Comparison of ENCODE assay signal across 1 cellular context in genomic region chr1:26938004-26938658, GRCh38.
TF ChIP-seq lines count a peak whose summit lies in the region.

No MANE protein-coding gene starts in this region.

TF ChIP-seq in HepG2, 621 proteins besides CTCF, POLR2A, EP300 and RAD21 (continued from another document and continues in another):
- TF ChIP-seq NR3C1 (CRISPR knock-in tag; IDR thresholded peaks at IDR 0.05) (no peak), ZNF414 (CRISPR knock-in tag; IDR thresholded peaks at IDR 0.05) (no peak; the same call in 1 of the 2 replicates), SPEN (CRISPR knock-in tag; IDR thresholded peaks at IDR 0.05; ENCODE audit: low read depth) (peak; percentile 93), ZHX1 (CRISPR knock-in tag; IDR thresholded peaks at IDR 0.05; ENCODE audit: low read depth) (peak; percentile 75; the same call in 1 of the 2 replicates), PATZ1 (CRISPR knock-in tag; IDR thresholded peaks at IDR 0.05) (peak; percentile 99), NR2F2 (IDR thresholded peaks at IDR 0.05; ENCODE audit: borderline replicate concordance, low read depth) (peak; percentile 91), CEBPZ (IDR thresholded peaks at IDR 0.05; ENCODE audit: low read length) (no peak), ONECUT2 (CRISPR knock-in tag; IDR thresholded peaks at IDR 0.05) (no peak), ZNF770 (CRISPR knock-in tag; IDR thresholded peaks at IDR 0.05) (peak; percentile 68; the same call in 1 of the 2 replicates), MEIS2 (CRISPR knock-in tag; IDR thresholded peaks at IDR 0.05) (peak; percentile 74), ZNF546 (CRISPR knock-in tag; conservative IDR thresholded peaks at IDR 0.05) (no peak), DR1 (CRISPR knock-in tag; IDR thresholded peaks at IDR 0.05) (0 out of 2 replicates have a peak, but pooled peaks have one; percentile 39), ZFP36 (IDR thresholded peaks at IDR 0.05; ENCODE audit: borderline replicate concordance, low read depth, low read length, partially characterized antibody) (no peak), HNF1A (IDR thresholded peaks at IDR 0.05; ENCODE audit: low read depth) (peak; percentile 69), HNF1A (CRISPR knock-in tag; IDR thresholded peaks at IDR 0.05; ENCODE audit: borderline replicate concordance) (peak; percentile 94), PITX1 (CRISPR knock-in tag; IDR thresholded peaks at IDR 0.05) (peak; percentile 95), NFE2L2 (IDR thresholded peaks at IDR 0.05; ENCODE audit: low read length) (no peak), RARA (CRISPR knock-in tag; IDR thresholded peaks at IDR 0.05) (peak; percentile 99), ZSCAN12 (CRISPR knock-in tag; IDR thresholded peaks at IDR 0.05) (no peak), ATF1 (CRISPR knock-in tag; IDR thresholded peaks at IDR 0.05) (peak; percentile 37), SP2 (CRISPR knock-in tag; IDR thresholded peaks at IDR 0.05) (0 out of 2 replicates have a peak, but pooled peaks have one; percentile 37), BHLHE40 (IDR thresholded peaks at IDR 0.05; ENCODE audit: low read length) (no peak), CERS6 (CRISPR knock-in tag; IDR thresholded peaks at IDR 0.05) (no peak), ETS1 (CRISPR knock-in tag; IDR thresholded peaks at IDR 0.05) (no peak)
